Comparison of ENCODE assay signal across 18 cellular contexts in the genomic region with DNA sequence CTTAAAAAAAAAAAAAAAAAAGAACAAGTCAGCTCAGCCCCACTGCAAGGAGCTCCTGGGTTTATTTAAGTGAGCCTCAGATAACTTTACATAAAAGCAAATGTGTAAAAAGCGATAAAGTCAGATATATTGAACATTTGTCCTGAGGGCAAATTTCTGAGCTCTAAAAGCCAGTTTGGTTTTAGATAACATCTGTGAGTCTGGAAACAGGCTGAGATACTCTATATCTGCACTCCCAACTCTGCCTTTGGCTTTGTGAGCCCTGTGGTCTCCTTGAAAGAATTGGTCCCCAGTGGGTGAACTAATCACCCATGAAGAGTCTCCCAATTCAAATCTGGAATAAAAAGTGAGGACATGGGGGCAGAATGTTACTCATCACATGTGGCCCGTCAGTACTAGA.
"Had no signal": no experiment of that assay in that cellular context is flagged by ENCODE, and none has a peak within 500 bp of the region (broad histone marks: within the 10 kb centered on the region; RNA-seq: fewer than 3 reads in every experiment).

No MANE protein-coding gene starts in this region.

- H3K27ac Mint-ChIP-seq: activated CD4-positive, alpha-beta T cell treated with anti-CD3 and anti-CD28 coated beads, Interleukin-2, amount 10 ng/mL, durations not matched to agents 7 days and 5 days; activated CD8-positive, alpha-beta T cell treated with anti-CD3 and anti-CD28 coated beads, Interleukin-2, amount 10 ng/mL, durations not matched to agents 7 days and 5 days; mesothelial cell of epicardium; T-helper 2 cell treated with Interferon-gamma antibody and Interleukin-4, amounts not matched to agents 5 μg/mL and 100 μg/mL, for 36 hours had no signal

- H3K27me3 Mint-ChIP-seq: activated CD4-positive, alpha-beta T cell treated with anti-CD3 and anti-CD28 coated beads, Interleukin-2, amount 10 ng/mL, durations not matched to agents 7 days and 5 days; progenitor cell of endocrine pancreas had no signal

- H3K4me1 ChIP-seq: adrenal gland, foreskin keratinocyte had no signal

- ATAC-seq: activated CD4-positive, CD25-positive, alpha-beta regulatory T cell treated with anti-CD3 and anti-CD28 coated beads, Interleukin-2, amount 50 U/mL, for 24 hours; activated CD8-positive, alpha-beta T cell treated with anti-CD3 and anti-CD28 coated beads, Interleukin-2, amount 10 ng/mL, durations not matched to agents 7 days and 5 days; activated T-cell treated with anti-CD3 and anti-CD28 coated beads, Interleukin-2, amount 50 U/mL, for 4 hours; foreskin keratinocyte; left lobe of liver had no signal

- H3K36me3 ChIP-seq: adrenal gland, tibial artery had no signal

- DNase-seq: activated CD4-positive, alpha-beta T cell treated with anti-CD3 and anti-CD28 coated beads, Interleukin-2, amount 10 ng/mL, durations not matched to agents 7 days and 5 days; activated CD8-positive, alpha-beta T cell treated with anti-CD3 and anti-CD28 coated beads, Interleukin-2, amount 10 ng/mL, durations not matched to agents 7 days and 5 days; activated naive CD4-positive, alpha-beta T cell treated with anti-CD3 and anti-CD28 coated beads, Interleukin-2, amount 50 U/mL, for 16 hours; activated T-cell treated with anti-CD3 and anti-CD28 coated beads, Interleukin-2, amount 50 U/mL, for 4 hours; adrenal gland; foreskin keratinocyte; stimulated activated CD4-positive, alpha-beta T cell treated with anti-CD3 and anti-CD28 coated beads, Interleukin-12 subunit alpha, Interleukin-12 subunit beta, amount 100 ng/mL, for 4 hours; stimulated activated CD4-positive, alpha-beta T cell treated with anti-CD3 and anti-CD28 coated beads, Interleukin-1b, Interleukin-23, amount 100 ng/mL, for 48 hours; stimulated activated CD8-positive, alpha-beta memory T cell treated with anti-CD3 and anti-CD28 coated beads, Interleukin-4, amount 100 ng/mL, for 48 hours; stimulated activated naive CD4-positive, alpha-beta T cell; tibial artery had no signal

- H3K36me3 Mint-ChIP-seq: mesothelial cell of epicardium had no signal

- H3K27me3 ChIP-seq: adrenal gland, foreskin keratinocyte, tibial artery had no signal

- H3K27ac ChIP-seq: adrenal gland, epithelial cell of prostate, foreskin keratinocyte, tibial artery had no signal

- H3K9me3 Mint-ChIP-seq: neural crest cell; T-helper 2 cell treated with Interferon-gamma antibody and Interleukin-4, amounts not matched to agents 5 μg/mL and 100 μg/mL, for 36 hours had no signal

- H3K9me3 ChIP-seq: adrenal gland, tibial artery had no signal

- H3K4me3 Mint-ChIP-seq: activated CD4-positive, alpha-beta T cell treated with anti-CD3 and anti-CD28 coated beads, Interleukin-2, amount 10 ng/mL, durations not matched to agents 7 days and 5 days; activated CD8-positive, alpha-beta T cell treated with anti-CD3 and anti-CD28 coated beads, Interleukin-2, amount 10 ng/mL, durations not matched to agents 7 days and 5 days; activated T-cell treated with anti-CD3 and anti-CD28 coated beads, Interleukin-2, amount 50 U/mL, for 4 hours; mesothelial cell of epicardium; T-helper 2 cell treated with Interferon-gamma antibody and Interleukin-4, amounts not matched to agents 5 μg/mL and 100 μg/mL, for 36 hours had no signal

- H3K4me3 ChIP-seq: adrenal gland, tibial artery had no signal
